In genomic region chr4:149203256-149204001, GRCh38 we compare ENCODE assay signal across 17 cellular contexts.
A peak's percentile ranks its signal among the peaks of the same experiment; 100 is the strongest.
DNase-seq lines count a peak whose midpoint lies in the region; ATAC-seq and TF ChIP-seq lines count a peak whose summit lies in the region.
"Had no signal": no experiment of that assay in that cellular context is flagged by ENCODE, and none has a peak within 500 bp of the region (broad histone marks: within the 10 kb centered on the region; RNA-seq: fewer than 3 reads in every experiment).

No MANE protein-coding gene starts in this region.

- POLR2A ChIA-PET in CD4-positive, alpha-beta T cell (lab: Charles Lee) = no interaction called here

- H3K79me2 ChIP-seq in fibroblast of lung (ENCODE audit: control insufficient read depth, insufficient read depth, low read length) = no peaks in the 10 kb centered on the region

- H3K9me3 Mint-ChIP-seq in CD4-positive, alpha-beta T cell = peaks cover 2% of the 10 kb centered on the region

- ATAC-seq in omental fat pad (ENCODE audit: low FRiP score) (peak; percentile 58), HG02588 (IDR thresholded peaks at IDR 0.05; ENCODE audit: unreplicated experiment) (no peak), HG03354 (IDR thresholded peaks at IDR 0.05; ENCODE audit: poor library complexity, severe bottlenecking, unreplicated experiment) (no peak)
- ATAC-seq in CD4-positive, alpha-beta T cell (ENCODE audit: poor library complexity) = no peak
- ATAC-seq: body of pancreas had no signal

- CTCF ChIA-PET in CD4-positive, alpha-beta T cell (lab: Charles Lee) = no interaction called here

- H3K27me3 Mint-ChIP-seq in CD4-positive, alpha-beta T cell = no peaks in the 10 kb centered on the region

- no peak overlapping the region for H3K27ac Mint-ChIP-seq in CD4-positive, alpha-beta T cell

- no peak overlapping the region for H3K4me3 Mint-ChIP-seq in CD4-positive, alpha-beta T cell

- H3K4me1 Mint-ChIP-seq in CD4-positive, alpha-beta T cell (ENCODE audit: low read depth) = no peaks in the 10 kb centered on the region

- H4K20me1 ChIP-seq in fibroblast of lung (ENCODE audit: control insufficient read depth, extremely low read depth, insufficient read depth, low read length) = no peaks in the 10 kb centered on the region

- DNase-seq in EH (ENCODE audit: low read depth) (peak; percentile 4), OCI-M1 (lab: John Stamatoyannopoulos, UW) (peak; percentile 62), fibroblast of lung (ENCODE audit: low read depth in 2 of 2) (peak; percentile 2 to 75), omental fat pad (ENCODE audit: low spot score) (no peak), activated gamma-delta T cell (lab: John Stamatoyannopoulos, UW) (no peak)
- no peak for DNase-seq in CD4-positive, alpha-beta T cell
- DNase-seq: activated naive CD4-positive, alpha-beta T cell treated with Interleukin-2 at 50 U/mL for 16 hours; AML-193; body of pancreas; Calu3; esophagus squamous epithelium; MV-4-11; NCI-H69; stimulated activated CD4-positive, alpha-beta T cell treated with anti-CD3 and anti-CD28 coated beads, Interleukin-4, amount 100 ng/mL, for 24 hours had no signal

- no peak overlapping the region for H2AFZ ChIP-seq in fibroblast of lung (ENCODE audit: low read length)

- no peak overlapping the region for H3K27ac ChIP-seq in fibroblast of lung (ENCODE audit: insufficient read depth, low read length)
- H3K27ac ChIP-seq in CD4-positive, alpha-beta T cell (ENCODE audit: low read depth, low read length) = no peak overlapping the region
- H3K27ac ChIP-seq: body of pancreas, esophagus squamous epithelium, suprapubic skin had no signal

- intact Hi-C loops in CD4-positive, alpha-beta T cell (cut with DNase I, micrococcal nuclease) = no loop called here

- no peak overlapping the region for H3K9ac ChIP-seq in fibroblast of lung (ENCODE audit: insufficient read depth, low read length)

- TF ChIP-seq CTCF in fibroblast of lung (conservative IDR thresholded peaks at IDR 0.05 in 1 of 2, IDR thresholded peaks at IDR 0.05 in 1 of 2; ENCODE audit: low read depth in 1 of 2, low read length in 2 of 2) = no peak
- no peak for TF ChIP-seq CTCF in omental fat pad (IDR thresholded peaks at IDR 0.05)
- TF ChIP-seq CTCF in CD4-positive, alpha-beta T cell (IDR thresholded peaks at IDR 0.05) = no peak

- H3K4me2 ChIP-seq in fibroblast of lung (ENCODE audit: extremely low read depth, insufficient read depth, low read length) = no peak overlapping the region

- no peaks in the 10 kb centered on the region for H3K27me3 ChIP-seq in fibroblast of lung (ENCODE audit: control insufficient read depth, insufficient read depth, low read length)
- no peaks in the 10 kb centered on the region for H3K27me3 ChIP-seq in CD4-positive, alpha-beta T cell (ENCODE audit: control insufficient read depth, insufficient read depth, low read length)
- H3K27me3 ChIP-seq: body of pancreas, esophagus squamous epithelium, suprapubic skin had no signal

- no peaks in the 10 kb centered on the region for H3K36me3 ChIP-seq in fibroblast of lung (ENCODE audit: control insufficient read depth, insufficient read depth, low read length)
- H3K36me3 ChIP-seq: esophagus squamous epithelium, suprapubic skin had no signal

- no peaks in the 10 kb centered on the region for H3K4me1 ChIP-seq in fibroblast of lung (ENCODE audit: control insufficient read depth, extremely low read depth, insufficient read depth, low read length)
- H3K4me1 ChIP-seq: body of pancreas had no signal

- H3K36me3 Mint-ChIP-seq in CD4-positive, alpha-beta T cell (ENCODE audit: low read depth) = no peaks in the 10 kb centered on the region

- no peaks in the 10 kb centered on the region for H3K9me3 ChIP-seq in fibroblast of lung (ENCODE audit: control insufficient read depth, insufficient read depth, low read depth, low read length)
- no peaks in the 10 kb centered on the region for H3K9me3 ChIP-seq in CD4-positive, alpha-beta T cell (ENCODE audit: control insufficient read depth, low read length)
- H3K9me3 ChIP-seq: body of pancreas, esophagus squamous epithelium, suprapubic skin had no signal

- no peak overlapping the region for H3K4me3 ChIP-seq in fibroblast of lung (replicated peaks in 1 of 4; ENCODE audit: control extremely low read depth in 1 of 4, insufficient read depth in 1 of 4, low read depth in 3 of 4, low read length in 4 of 4)
- H3K4me3 ChIP-seq: body of pancreas, esophagus squamous epithelium, suprapubic skin had no signal

Comparison
In these comparisons a context has a peak if more than half of its experiments do, and no peak if none do; other contexts are left out.
1. DNase-seq: peak in EH (single experiment), OCI-M1 (single experiment) and fibroblast of lung (2 of 2); none in omental fat pad (single experiment), activated gamma-delta T cell (single experiment) and CD4-positive, alpha-beta T cell (0 of 10).